Comparison of ENCODE assay signal across 10 cellular contexts in genomic region chr17:60598001-60598736, GRCh38. TPM values are rescaled to one million over a fixed set of nuclear protein-coding genes. Genes with fewer than 3 reads are reported as not detected.
A peak's percentile ranks its signal among the peaks of the same experiment; 100 is the strongest.
DNase-seq lines count a peak whose midpoint lies in the region; ATAC-seq and TF ChIP-seq lines count a peak whose summit lies in the region.
"Had no signal": no experiment of that assay in that cellular context is flagged by ENCODE, and none has a peak within 500 bp of the region (broad histone marks: within the 10 kb centered on the region; RNA-seq: fewer than 3 reads in every experiment).

No MANE protein-coding gene starts in this region.

- no peak overlapping the region for H3K27ac ChIP-seq in HL-60 (replicated peaks)
- peak overlapping the region; percentile 99 for H3K27ac ChIP-seq in WERI-Rb-1
- peak overlapping the region in 1 of 2 donors; percentile 96 for H3K27ac ChIP-seq in ovary

- peak overlapping the region in 4 of 6 donors; percentile 0 to 22 (median 6) for H3K27ac Mint-ChIP-seq in naive B cell

- no peaks in the 10 kb centered on the region for H3K36me3 Mint-ChIP-seq in naive B cell

- no peak for TF ChIP-seq POLR2A in ovary (IDR thresholded peaks at IDR 0.05)

- in situ Hi-C loops in ACHN (cut with HindIII; ENCODE audit: low pct_ligation_motif_present, low pct_unique_long_range_greater_than_20kb, low sequenced_read_pairs) = no loop called here

- no peak for TF ChIP-seq EP300 in ovary (IDR thresholded peaks at IDR 0.05)

- TF ChIP-seq CTCF in HL-60 (IDR thresholded peaks at IDR 0.05; ENCODE audit: insufficient read depth, low read length) = no peak
- TF ChIP-seq CTCF in WERI-Rb-1 (IDR thresholded peaks at IDR 0.05; ENCODE audit: low read depth, low read length) = no peak
- TF ChIP-seq CTCF in ovary (IDR thresholded peaks at IDR 0.05) = no peak

- no peaks in the 10 kb centered on the region for H3K27me3 Mint-ChIP-seq in naive B cell

- H3K9me3 ChIP-seq in WERI-Rb-1 (ENCODE audit: severe bottlenecking) (no peaks in the 10 kb centered on the region), ovary (no peaks in the 10 kb centered on the region)

- peaks cover 28 to 42% (median 38%) of the 10 kb centered on the region in 3 donors for H3K4me1 Mint-ChIP-seq in naive B cell

- WGBS in ovary, 3 donors = 92 to 93% (median 93%) methylated on average over 7 of the region's 7 CpGs

- intact Hi-C loops in ovary (cut with DNase I) = no loop called here
- intact Hi-C loops in posterior cingulate gyrus (cut with DNase I) = no loop called here

- H3K9me3 Mint-ChIP-seq in naive B cell = peaks cover 0 to 2% (median 0%) of the 10 kb centered on the region in 7 donors

- ATAC-seq in naive B cell (ENCODE audit: low read depth in 2 of 2) = no peak

- DNase-seq in CD1c-positive myeloid dendritic cell (ENCODE audit: extremely low spot score) = peak; percentile 86
- peak; percentile 55 to 61 for DNase-seq in HL-60 (ENCODE audit: low read depth in 1 of 2, low spot score in 1 of 2)
- no peak for DNase-seq in WERI-Rb-1
- no peak for DNase-seq in naive B cell
- DNase-seq in ovary = no peak
- no peak for DNase-seq in posterior cingulate gyrus
- no peak for DNase-seq in iPS-NIHi11 (ENCODE audit: low spot score)
- no peak for DNase-seq in ACHN
- DNase-seq: effector CD8-positive, alpha-beta T cell; NCI-H2029 treated with DMSO at 0.1 percent for 48 hours had no signal

- H3K36me3 ChIP-seq in WERI-Rb-1 (peaks cover 22% of the 10 kb centered on the region), ovary (no peaks in the 10 kb centered on the region)

- H3K4me3 ChIP-seq in HL-60 (replicated peaks; ENCODE audit: insufficient read depth, low read length) (no peak overlapping the region), WERI-Rb-1 (ENCODE audit: low read depth, low read length) (peak overlapping the region; percentile 68), ovary (no peak overlapping the region)

- H3K4me3 Mint-ChIP-seq in naive B cell = peak overlapping the region in 5 of 8 donors; percentile 25 to 96 (median 62)

- no peaks in the 10 kb centered on the region for H3K27me3 ChIP-seq in HL-60 (ENCODE audit: insufficient read depth, poor library complexity, severe bottlenecking)
- no peaks in the 10 kb centered on the region for H3K27me3 ChIP-seq in WERI-Rb-1 (ENCODE audit: insufficient read depth, low read depth, severe bottlenecking)
- H3K27me3 ChIP-seq in ovary = no peaks in the 10 kb centered on the region

- H3K4me1 ChIP-seq in ovary (ENCODE audit: insufficient read depth) = no peaks in the 10 kb centered on the region

RNA-seq across cellular contexts. Expression of gene PPM1D, which starts 1.8 kb away (rescaled TPM):
- polyA plus RNA-seq in naive B cell (ENCODE audit: low read depth in 6 of 6) (10 to 100 TPM; 10.1 to 21.4 (median 12.6) TPM), ovary (10 to 100 TPM; 16.3 to 20.9 TPM)
- total RNA-seq in ovary = 10 to 100 TPM; 11.9 to 35.5 (median 28.7) TPM

Comparison
In these comparisons a context has a peak if more than half of its experiments do, and no peak if none do; other contexts are left out.
1. DNase-seq: peak in CD1c-positive myeloid dendritic cell (single experiment) and HL-60 (2 of 2); none in WERI-Rb-1 (single experiment), naive B cell (single experiment), ovary (0 of 5), posterior cingulate gyrus (0 of 10), iPS-NIHi11 (single experiment) and ACHN (single experiment).